7 cellular contexts compared by ENCODE assay signal in genomic region chr3:137046746-137047145, GRCh38.
"Had no signal": no experiment of that assay in that cellular context is flagged by ENCODE, and none has a peak within 500 bp of the region (broad histone marks: within the 10 kb centered on the region; RNA-seq: fewer than 3 reads in every experiment).

No MANE protein-coding gene starts in this region.

- H3K9me3 ChIP-seq: HAP-1 had no signal

- H3K4me1 Mint-ChIP-seq: IgD-negative memory B cell had no signal

- ATAC-seq: HCT116, HepG2 had no signal

- H3K36me3 ChIP-seq: HAP-1 had no signal

- H3K4me1 ChIP-seq: HAP-1 had no signal

- H3K9ac ChIP-seq: GM23248 had no signal

- H3K36me3 Mint-ChIP-seq: IgD-negative memory B cell had no signal

- H2AFZ ChIP-seq: GM23248 had no signal

- H3K9me3 Mint-ChIP-seq: HFFc6, IgD-negative memory B cell had no signal

- DNase-seq: GM23248, HFFc6 had no signal

- H3K4me3 Mint-ChIP-seq: HFFc6, IgD-negative memory B cell had no signal

- H3K27ac ChIP-seq: GM23248, HL-60 had no signal

- H3K27ac Mint-ChIP-seq: HFFc6, IgD-negative memory B cell had no signal

- H3K4me3 ChIP-seq: GM23248, HAP-1 had no signal
